8 cellular contexts compared by ENCODE assay signal in the genomic region with DNA sequence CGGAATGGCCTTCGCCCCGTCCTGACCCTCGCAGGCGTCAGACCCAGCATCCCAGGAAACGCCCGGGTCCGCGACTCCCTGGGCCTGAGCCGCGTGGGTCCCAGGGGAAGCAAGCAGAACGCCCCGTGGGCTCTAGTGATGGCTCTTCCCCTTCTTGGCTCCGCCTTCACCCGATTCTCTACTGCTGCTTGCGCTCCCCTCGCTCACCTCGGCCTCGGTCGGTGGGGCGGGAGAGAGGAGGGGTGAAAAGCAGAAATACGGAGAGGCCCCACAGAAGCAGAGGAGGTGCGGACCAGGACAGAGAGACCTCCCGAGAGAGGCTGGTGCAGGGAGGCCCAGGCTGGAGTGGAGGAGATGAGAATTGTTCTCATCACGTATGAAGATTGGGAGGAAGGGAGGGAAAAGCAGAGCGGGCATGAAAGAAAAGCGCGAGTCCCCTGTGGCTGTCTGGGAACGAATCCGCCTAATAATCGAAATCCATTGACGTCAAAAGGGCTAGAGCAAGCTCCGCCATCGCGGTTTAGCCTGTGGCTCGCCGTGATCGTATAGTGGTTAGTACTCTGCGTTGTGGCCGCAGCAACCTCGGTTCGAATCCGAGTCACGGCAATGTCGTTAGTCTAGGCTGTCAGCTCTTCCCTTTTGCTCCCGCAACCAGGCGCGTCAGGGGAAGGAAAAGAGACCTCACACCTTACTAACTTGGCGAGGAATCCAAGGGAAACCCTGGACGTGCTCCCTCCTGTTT.
DNase-seq lines count a peak whose midpoint lies in the region; ATAC-seq and TF ChIP-seq lines count a peak whose summit lies in the region.
"Not testable (repeated sequence)": the region's sequence is repeated elsewhere in the genome, so short reads cannot be mapped to it uniquely, and the experiment has no call there.

No MANE protein-coding gene starts in this region.

- ATAC-seq in GM19035 (IDR thresholded peaks at IDR 0.05; ENCODE audit: unreplicated experiment) = peak; percentile 84
- peak; percentile 86 for ATAC-seq in HG02798 (IDR thresholded peaks at IDR 0.05; ENCODE audit: poor library complexity, unreplicated experiment)
- ATAC-seq in left colon = peak; percentile 71
- peak in 3 of 4 donors; percentile 44 to 69 (median 51) for ATAC-seq in psoas muscle

- WGBS in psoas muscle, 3 donors = no CpG with 5 or more reads among the region's 50 CpGs

- POLR2A ChIA-PET in AG04449 (lab: Yijun Ruan, JAX) = not testable (repeated sequence)

- H2AFZ ChIP-seq in MM.1S (ENCODE audit: low read length) = peak overlapping the region; percentile 39; the same call in 1 of the 2 replicates

- H3K27me3 Mint-ChIP-seq in activated T-helper 2 cell treated with anti-CD3 and anti-CD28 coated beads, Interferon-gamma antibody, Interleukin-2, Interleukin-4, amounts not matched to agents 10 μg/mL and 5 μg/mL and 100 μg/mL, durations not matched to agents 14 hours and 24 hours and 36 hours (ENCODE audit: low read depth) = peaks cover 23% of the 10 kb centered on the region

- peak overlapping the region; percentile 82 for H3K27ac Mint-ChIP-seq in activated T-helper 2 cell treated with anti-CD3 and anti-CD28 coated beads, Interferon-gamma antibody, Interleukin-2, Interleukin-4, amounts not matched to agents 10 μg/mL and 5 μg/mL and 100 μg/mL, durations not matched to agents 14 hours and 24 hours and 36 hours

- H3K9ac ChIP-seq in MM.1S (ENCODE audit: low read length) = not testable (repeated sequence)

- not testable (repeated sequence) for H3K4me1 ChIP-seq in MM.1S (ENCODE audit: low read length); psoas muscle

- H3K9me3 Mint-ChIP-seq in activated T-helper 2 cell treated with anti-CD3 and anti-CD28 coated beads, Interferon-gamma antibody, Interleukin-2, Interleukin-4, amounts not matched to agents 10 μg/mL and 5 μg/mL and 100 μg/mL, durations not matched to agents 14 hours and 24 hours and 36 hours = not testable (repeated sequence)

- intact Hi-C loops in activated T-helper 2 cell treated with anti-CD3 and anti-CD28 coated beads, Interferon-gamma antibody, Interleukin-2, Interleukin-4, amounts not matched to agents 10 μg/mL and 5 μg/mL and 100 μg/mL, durations not matched to agents 14 hours and 24 hours and 36 hours (cut with micrococcal nuclease) = loop anchor here (2.0 kb wide), 1 partner anchor 18 kb away; no protein-coding TSS in a partner anchor
- intact Hi-C loops in left colon (cut with DNase I, micrococcal nuclease); psoas muscle (cut with DNase I): not testable (repeated sequence)

- not testable (repeated sequence) for TF ChIP-seq CTCF in AG04449 (IDR thresholded peaks at IDR 0.05; ENCODE audit: insufficient read depth, low read length, missing control alignments); MM.1S (IDR thresholded peaks at IDR 0.05; ENCODE audit: low read length); epithelial cell of proximal tubule (conservative IDR thresholded peaks at IDR 0.05; ENCODE audit: low read depth, low read length); psoas muscle (IDR thresholded peaks at IDR 0.05)

- peak overlapping the region; percentile 83 for H3K4me3 Mint-ChIP-seq in activated T-helper 2 cell treated with anti-CD3 and anti-CD28 coated beads, Interferon-gamma antibody, Interleukin-2, Interleukin-4, amounts not matched to agents 10 μg/mL and 5 μg/mL and 100 μg/mL, durations not matched to agents 14 hours and 24 hours and 36 hours (ENCODE audit: low read depth)

- DNase-seq in AG04449 (ENCODE audit: low read depth, low spot score); MM.1S; activated T-helper 2 cell treated with anti-CD3 and anti-CD28 coated beads, Interferon-gamma antibody, Interleukin-2, Interleukin-4, amounts not matched to agents 10 μg/mL and 5 μg/mL and 100 μg/mL, durations not matched to agents 14 hours and 24 hours and 36 hours (ENCODE audit: low spot score); epithelial cell of proximal tubule (ENCODE audit: low read depth); left colon; psoas muscle: not testable (repeated sequence)

- H3K4me2 ChIP-seq in MM.1S (ENCODE audit: low read depth, low read length) = peak overlapping the region; percentile 64; the same call in 1 of the 2 replicates

- H3K4me3 ChIP-seq in AG04449 (ENCODE audit: low read depth, low read length) (peak overlapping the region; percentile 54), MM.1S (ENCODE audit: low read length) (peak overlapping the region; percentile 56), epithelial cell of proximal tubule (ENCODE audit: low read depth, low read length) (peak overlapping the region; percentile 43), psoas muscle (peak overlapping the region; percentile 45)

- not testable (repeated sequence) for H3K36me3 Mint-ChIP-seq in activated T-helper 2 cell treated with anti-CD3 and anti-CD28 coated beads, Interferon-gamma antibody, Interleukin-2, Interleukin-4, amounts not matched to agents 10 μg/mL and 5 μg/mL and 100 μg/mL, durations not matched to agents 14 hours and 24 hours and 36 hours (ENCODE audit: low read depth)

- H3K27ac ChIP-seq in MM.1S (ENCODE audit: low read length); psoas muscle: not testable (repeated sequence)

- H3K9me2 ChIP-seq in MM.1S (replicated peaks; ENCODE audit: insufficient read depth, low read length) = not testable (repeated sequence)

- H3K4me1 Mint-ChIP-seq in activated T-helper 2 cell treated with anti-CD3 and anti-CD28 coated beads, Interferon-gamma antibody, Interleukin-2, Interleukin-4, amounts not matched to agents 10 μg/mL and 5 μg/mL and 100 μg/mL, durations not matched to agents 14 hours and 24 hours and 36 hours (ENCODE audit: low read depth) = peaks cover 15% of the 10 kb centered on the region

- H3K36me3 ChIP-seq in MM.1S (replicated peaks; ENCODE audit: insufficient read depth, low read length); psoas muscle (ENCODE audit: insufficient read depth in 1 of 2, low read depth in 1 of 2): not testable (repeated sequence)

- not testable (repeated sequence) for H3F3A ChIP-seq in MM.1S (ENCODE audit: insufficient read depth, low read length)

- not testable (repeated sequence) for H4K20me1 ChIP-seq in MM.1S (ENCODE audit: insufficient read depth, low read length)

- H3K79me2 ChIP-seq in MM.1S (ENCODE audit: low read length) = not testable (repeated sequence)

- not testable (repeated sequence) for H3K9me3 ChIP-seq in MM.1S (replicated peaks; ENCODE audit: insufficient read depth, low read length); psoas muscle

- H3K27me3 ChIP-seq in MM.1S (replicated peaks; ENCODE audit: insufficient read depth, low read length) = not testable (repeated sequence)
- H3K27me3 ChIP-seq in psoas muscle (ENCODE audit: insufficient read depth in 3 of 3, low read length in 2 of 3) = peaks cover 0 to 38% (median 0%) of the 10 kb centered on the region in 3 donors

- CTCF ChIA-PET in AG04449 (lab: Yijun Ruan, JAX) = not testable (repeated sequence)
